ENCODE assay signal across 27 cellular contexts in the genomic region with DNA sequence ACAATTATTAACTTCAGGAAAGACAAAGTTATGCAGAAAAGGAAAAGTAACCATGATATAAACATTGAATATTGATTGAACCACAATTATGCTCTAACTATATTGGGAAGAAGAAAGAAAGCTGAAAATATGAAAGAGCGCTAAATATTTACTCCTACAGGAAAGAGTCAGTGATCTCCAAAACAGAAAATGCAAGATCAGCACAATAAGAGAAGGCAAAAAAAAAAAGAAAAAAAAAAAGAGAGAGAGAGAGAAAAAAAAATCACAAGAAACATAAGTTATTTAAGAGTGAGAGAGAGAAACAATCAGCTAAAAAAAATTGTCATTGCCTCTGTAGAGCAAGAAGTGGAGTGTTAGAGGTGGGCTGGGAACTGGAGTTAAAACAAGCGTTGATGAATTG.
"Had no signal": no experiment of that assay in that cellular context is flagged by ENCODE, and none has a peak within 500 bp of the region (broad histone marks: within the 10 kb centered on the region; RNA-seq: fewer than 3 reads in every experiment).

No MANE protein-coding gene starts in this region.

- ATAC-seq: activated CD4-positive, alpha-beta T cell treated with anti-CD3 and anti-CD28 coated beads for 36 hours; activated T-cell treated with anti-CD3 and anti-CD28 coated beads, Interleukin-2, amount 50 U/mL, for 4 hours; effector memory CD8-positive, alpha-beta T cell; left cardiac atrium; stimulated activated naive CD8-positive, alpha-beta T cell treated with anti-CD3 and anti-CD28 coated beads, Interleukin-15, Interleukin-2, amounts not matched to agents 100 U/mL and 50 U/mL, for 24 hours had no signal

- H3K27me3 Mint-ChIP-seq: activated B cell treated with CpG ODN at 0.5 μM for 24 hours; activated CD4-positive, alpha-beta T cell treated with anti-CD3 and anti-CD28 coated beads for 36 hours; activated naive CD8-positive, alpha-beta T cell treated with anti-CD3 and anti-CD28 coated beads for 36 hours; effector memory CD8-positive, alpha-beta T cell; progenitor cell of endocrine pancreas had no signal

- H3K27ac Mint-ChIP-seq: activated B cell treated with CpG ODN at 0.5 μM for 24 hours; activated CD4-positive, alpha-beta T cell treated with anti-CD3 and anti-CD28 coated beads for 36 hours; activated naive CD8-positive, alpha-beta T cell treated with anti-CD3 and anti-CD28 coated beads for 36 hours; neural progenitor cell; progenitor cell of endocrine pancreas had no signal

- H3K27ac ChIP-seq: dorsolateral prefrontal cortex, esophagus muscularis mucosa, neural progenitor cell, spleen, tibial nerve had no signal

- DNase-seq: activated B cell treated with CpG ODN at 0.5 μM for 24 hours; activated CD4-positive, alpha-beta T cell treated with anti-CD3 and anti-CD28 coated beads for 36 hours; activated CD4-positive, alpha-beta T cell treated with anti-CD3 and anti-CD28 coated beads, Interleukin-2, amount 50 U/mL, for 4 hours; activated CD8-positive, alpha-beta memory T cell treated with anti-CD3 and anti-CD28 coated beads for 24 hours; activated CD8-positive, alpha-beta memory T cell treated with anti-CD3 and anti-CD28 coated beads, Interleukin-2, amount 50 U/mL, for 4 hours; activated naive CD4-positive, alpha-beta T cell treated with Interleukin-2 at 50 U/mL for 16 hours; activated naive CD8-positive, alpha-beta T cell treated with anti-CD3 and anti-CD28 coated beads for 36 hours; activated T-cell treated with anti-CD3 and anti-CD28 coated beads, Interleukin-2, amount 50 U/mL, for 4 hours; central memory CD4-positive, alpha-beta T cell; dorsolateral prefrontal cortex; effector memory CD8-positive, alpha-beta T cell; head of caudate nucleus; islet precursor cell; left cardiac atrium; retina; spleen; stimulated activated CD4-positive, alpha-beta T cell treated with anti-CD3 and anti-CD28 coated beads, Interleukin-4, amount 100 ng/mL, for 1 hour; stimulated activated naive CD8-positive, alpha-beta T cell treated with anti-CD3 and anti-CD28 coated beads, Interleukin-15, Interleukin-2, amounts not matched to agents 100 U/mL and 50 U/mL, for 24 hours; T1000 had no signal

- H3K27me3 ChIP-seq: dorsolateral prefrontal cortex, esophagus muscularis mucosa, neural progenitor cell, spleen, tibial nerve had no signal

- H3K9me3 ChIP-seq: esophagus muscularis mucosa, spleen, tibial nerve had no signal

- FAIRE-seq: astrocyte, colon, frontal cortex, urothelium cell line had no signal

- H3K4me1 ChIP-seq: esophagus muscularis mucosa, neural progenitor cell, spleen, tibial nerve had no signal

- H3K4me1 Mint-ChIP-seq: activated CD4-positive, alpha-beta T cell treated with anti-CD3 and anti-CD28 coated beads for 36 hours had no signal

- H2AFZ ChIP-seq: neural progenitor cell had no signal

- H3K9me3 Mint-ChIP-seq: activated B cell treated with CpG ODN at 0.5 μM for 24 hours; activated naive CD8-positive, alpha-beta T cell treated with anti-CD3 and anti-CD28 coated beads for 36 hours; activated T-cell treated with anti-CD3 and anti-CD28 coated beads, Interleukin-2, amount 50 U/mL, for 4 hours; effector memory CD8-positive, alpha-beta T cell; neural progenitor cell had no signal

- H3K4me2 ChIP-seq: neural progenitor cell had no signal

- H3K9ac ChIP-seq: neural progenitor cell had no signal

- H3K4me3 Mint-ChIP-seq: activated B cell treated with CpG ODN at 0.5 μM for 24 hours; activated CD4-positive, alpha-beta T cell treated with anti-CD3 and anti-CD28 coated beads for 36 hours; activated naive CD8-positive, alpha-beta T cell treated with anti-CD3 and anti-CD28 coated beads for 36 hours; activated T-cell treated with anti-CD3 and anti-CD28 coated beads, Interleukin-2, amount 50 U/mL, for 4 hours; effector memory CD8-positive, alpha-beta T cell; neural progenitor cell had no signal

- H3K4me3 ChIP-seq: dorsolateral prefrontal cortex, esophagus muscularis mucosa, neural progenitor cell, spleen, tibial nerve had no signal
